1 cellular context compared by ENCODE assay signal in genomic region chr1:94772840-94773239, GRCh38.
TF ChIP-seq lines count a peak whose summit lies in the region.

No MANE protein-coding gene starts in this region.

TF ChIP-seq in IMR-90, 13 proteins besides CTCF, POLR2A, EP300 and RAD21:
- TF ChIP-seq USF2 (IDR thresholded peaks at IDR 0.05; ENCODE audit: low read depth, low read length) (no peak), SMC3 (IDR thresholded peaks at IDR 0.05; ENCODE audit: low read depth, low read length) (no peak), FOS (IDR thresholded peaks at IDR 0.05; ENCODE audit: low read depth, low read length) (no peak), BHLHE40 (IDR thresholded peaks at IDR 0.05; ENCODE audit: low read depth, low read length) (no peak)
